20 cellular contexts compared by ENCODE assay signal in the genomic region with DNA sequence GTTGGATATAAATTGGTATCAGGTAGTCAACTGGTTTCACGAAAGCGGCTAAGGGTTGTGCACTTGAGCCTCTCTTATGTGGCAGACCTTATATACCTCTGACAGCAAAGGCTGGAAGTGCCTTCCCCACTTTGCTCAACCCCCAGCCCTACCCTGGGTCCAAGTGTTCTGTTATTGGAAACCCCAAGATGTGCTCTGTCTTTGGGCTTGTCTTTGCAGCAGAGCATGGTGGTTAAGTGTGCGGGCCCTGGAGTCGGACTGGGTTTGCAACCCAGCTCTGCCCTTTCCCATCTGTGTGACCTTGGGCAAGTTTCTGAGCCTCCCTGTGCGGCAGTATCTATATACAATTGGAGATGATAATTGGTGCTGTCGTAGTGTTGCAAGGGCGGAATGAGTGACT. TPM values are rescaled to one million over a fixed set of nuclear protein-coding genes. Genes with fewer than 3 reads are reported as not detected.
DNase-seq lines count a peak whose midpoint lies in the region; ATAC-seq and TF ChIP-seq lines count a peak whose summit lies in the region.
"Had no signal": no experiment of that assay in that cellular context is flagged by ENCODE, and none has a peak within 500 bp of the region (broad histone marks: within the 10 kb centered on the region; RNA-seq: fewer than 3 reads in every experiment).

No MANE protein-coding gene starts in this region.

- no peaks in the 10 kb centered on the region for H3K9me3 ChIP-seq in CD4-positive, CD25-positive, alpha-beta regulatory T cell (ENCODE audit: control insufficient read depth in 2 of 2, low read length in 2 of 2)
- no peaks in the 10 kb centered on the region for H3K9me3 ChIP-seq in OCI-LY3 (ENCODE audit: insufficient read depth, low read length)

- no peak overlapping the region for H2AFZ ChIP-seq in OCI-LY3 (ENCODE audit: low read depth, low read length)
- H2AFZ ChIP-seq: GM23338 had no signal

- peak overlapping the region; percentile 92 for H3K4me2 ChIP-seq in OCI-LY3 (ENCODE audit: low read length)
- H3K4me2 ChIP-seq: GM23338 had no signal

- H4K20me1 ChIP-seq in OCI-LY3 (ENCODE audit: insufficient read depth, low read length) = no peaks in the 10 kb centered on the region

- H3K4me1 Mint-ChIP-seq in T-helper 2 cell treated with Interferon-gamma antibody and Interleukin-4, amounts not matched to agents 5 μg/mL and 100 μg/mL, for 36 hours (ENCODE audit: low read depth) = peaks cover 61% of the 10 kb centered on the region
- peaks cover 14 to 55% (median 39%) of the 10 kb centered on the region in 4 donors for H3K4me1 Mint-ChIP-seq in CD4-positive, CD25-positive, alpha-beta regulatory T cell
- H3K4me1 Mint-ChIP-seq in activated naive CD8-positive, alpha-beta T cell treated with anti-CD3 and anti-CD28 coated beads, Interleukin-2, amount 50 U/mL, for 24 hours = peaks cover 66% of the 10 kb centered on the region

- no peak for DNase-seq in T-helper 2 cell treated with Interferon-gamma antibody and Interleukin-4, amounts not matched to agents 5 μg/mL and 100 μg/mL, for 36 hours (ENCODE audit: low spot score)
- DNase-seq in T-helper 2 cell (no peak), NCI-H1105 treated with DMSO at 0.1 percent for 48 hours (lab: John Stamatoyannopoulos, UW) (no peak), NCI-H748 (lab: John Stamatoyannopoulos, UW; ENCODE audit: unreplicated experiment) (no peak)
- DNase-seq in CD4-positive, CD25-positive, alpha-beta regulatory T cell = no peak
- no peak for DNase-seq in activated naive CD8-positive, alpha-beta T cell treated with anti-CD3 and anti-CD28 coated beads, Interleukin-2, amount 50 U/mL, for 24 hours
- no peak for DNase-seq in activated effector memory CD4-positive, alpha-beta T cell treated with anti-CD3 and anti-CD28 coated beads, Interleukin-2, amount 50 U/mL, for 16 hours
- DNase-seq: GDM1, IMR-90, NCI-H1417 treated with DMSO at 0.1 percent for 48 hours, NCI-H2081, NCI-H510A treated with DMSO at 0.1 percent for 48 hours, SHP77 had no signal

- no peak for ATAC-seq in CD4-positive, CD25-positive, alpha-beta regulatory T cell (ENCODE audit: low read depth in 2 of 2)
- no peak for ATAC-seq in activated naive CD8-positive, alpha-beta T cell treated with anti-CD3 and anti-CD28 coated beads, Interleukin-2, amount 50 U/mL, for 24 hours
- ATAC-seq: GM23338, HCT116 had no signal

- no peaks in the 10 kb centered on the region for H3K79me2 ChIP-seq in OCI-LY3 (ENCODE audit: low read length)

- TF ChIP-seq CTCF in OCI-LY3 (IDR thresholded peaks at IDR 0.05; ENCODE audit: low read depth, low read length) = no peak

- H3K27me3 ChIP-seq in CD4-positive, CD25-positive, alpha-beta regulatory T cell (ENCODE audit: control insufficient read depth, insufficient read depth, low read length) = no peaks in the 10 kb centered on the region
- peaks cover 35% of the 10 kb centered on the region for H3K27me3 ChIP-seq in OCI-LY3 (ENCODE audit: low read depth, low read length)

- peaks cover 3% of the 10 kb centered on the region for H3K27me3 Mint-ChIP-seq in T-helper 2 cell treated with Interferon-gamma antibody and Interleukin-4, amounts not matched to agents 5 μg/mL and 100 μg/mL, for 36 hours (ENCODE audit: low read depth)
- H3K27me3 Mint-ChIP-seq in CD4-positive, CD25-positive, alpha-beta regulatory T cell = no peaks in the 10 kb centered on the region
- peaks cover 11% of the 10 kb centered on the region for H3K27me3 Mint-ChIP-seq in activated naive CD8-positive, alpha-beta T cell treated with anti-CD3 and anti-CD28 coated beads, Interleukin-2, amount 50 U/mL, for 24 hours

- peaks cover 4% of the 10 kb centered on the region for H3K9me3 Mint-ChIP-seq in T-helper 2 cell treated with Interferon-gamma antibody and Interleukin-4, amounts not matched to agents 5 μg/mL and 100 μg/mL, for 36 hours
- peaks cover 0 to 2% (median 0%) of the 10 kb centered on the region in 7 donors for H3K9me3 Mint-ChIP-seq in CD4-positive, CD25-positive, alpha-beta regulatory T cell
- H3K9me3 Mint-ChIP-seq in activated naive CD8-positive, alpha-beta T cell treated with anti-CD3 and anti-CD28 coated beads, Interleukin-2, amount 50 U/mL, for 24 hours = no peaks in the 10 kb centered on the region
- H3K9me3 Mint-ChIP-seq: GM23338 had no signal

- peaks cover 2% of the 10 kb centered on the region for H3K36me3 Mint-ChIP-seq in T-helper 2 cell treated with Interferon-gamma antibody and Interleukin-4, amounts not matched to agents 5 μg/mL and 100 μg/mL, for 36 hours (ENCODE audit: low read depth)
- H3K36me3 Mint-ChIP-seq in CD4-positive, CD25-positive, alpha-beta regulatory T cell = no peaks in the 10 kb centered on the region
- peaks cover 2% of the 10 kb centered on the region for H3K36me3 Mint-ChIP-seq in activated naive CD8-positive, alpha-beta T cell treated with anti-CD3 and anti-CD28 coated beads, Interleukin-2, amount 50 U/mL, for 24 hours (ENCODE audit: low read depth)

- H3K27ac Mint-ChIP-seq in T-helper 2 cell treated with Interferon-gamma antibody and Interleukin-4, amounts not matched to agents 5 μg/mL and 100 μg/mL, for 36 hours = peak overlapping the region; percentile 68
- H3K27ac Mint-ChIP-seq in CD4-positive, CD25-positive, alpha-beta regulatory T cell = peak overlapping the region; percentile 43 to 89 (median 49)
- H3K27ac Mint-ChIP-seq in activated naive CD8-positive, alpha-beta T cell treated with anti-CD3 and anti-CD28 coated beads, Interleukin-2, amount 50 U/mL, for 24 hours = peak overlapping the region; percentile 78
- H3K27ac Mint-ChIP-seq: GM23338 had no signal

- H3K4me1 ChIP-seq in CD4-positive, CD25-positive, alpha-beta regulatory T cell (ENCODE audit: control insufficient read depth, insufficient read depth, low read length, poor library complexity, severe bottlenecking) = peaks cover 32% of the 10 kb centered on the region
- H3K4me1 ChIP-seq in OCI-LY3 (ENCODE audit: low read length) = peaks cover 80% of the 10 kb centered on the region

- H3K4me3 ChIP-seq in CD4-positive, CD25-positive, alpha-beta regulatory T cell (ENCODE audit: low read depth, low read length) = peak overlapping the region; percentile 61
- H3K4me3 ChIP-seq in OCI-LY3 (ENCODE audit: low read length) = no peak overlapping the region
- H3K4me3 ChIP-seq: GM23338 had no signal

- no peak overlapping the region for H3K9ac ChIP-seq in OCI-LY3 (ENCODE audit: low read length)

- peak overlapping the region; percentile 47 for H3K4me3 Mint-ChIP-seq in T-helper 2 cell treated with Interferon-gamma antibody and Interleukin-4, amounts not matched to agents 5 μg/mL and 100 μg/mL, for 36 hours
- peak overlapping the region in 2 of 4 donors; percentile 3 to 43 for H3K4me3 Mint-ChIP-seq in CD4-positive, CD25-positive, alpha-beta regulatory T cell
- no peak overlapping the region for H3K4me3 Mint-ChIP-seq in activated naive CD8-positive, alpha-beta T cell treated with anti-CD3 and anti-CD28 coated beads, Interleukin-2, amount 50 U/mL, for 24 hours
- H3K4me3 Mint-ChIP-seq: GM23338 had no signal

- no peaks in the 10 kb centered on the region for H3K36me3 ChIP-seq in CD4-positive, CD25-positive, alpha-beta regulatory T cell (ENCODE audit: control insufficient read depth, insufficient read depth, low read length)
- peaks cover 10% of the 10 kb centered on the region for H3K36me3 ChIP-seq in OCI-LY3 (replicated peaks; ENCODE audit: low read depth, low read length)

- no peak overlapping the region for H3K27ac ChIP-seq in CD4-positive, CD25-positive, alpha-beta regulatory T cell (ENCODE audit: insufficient read depth, low read length, poor library complexity, severe bottlenecking)
- no peak overlapping the region for H3K27ac ChIP-seq in OCI-LY3 (ENCODE audit: low read length)

RNA-seq across cellular contexts. Expression of a gene that starts 11.2 kb away (rescaled TPM):
- total RNA-seq in CD4-positive, CD25-positive, alpha-beta regulatory T cell = 7.0 TPM
- polyA plus RNA-seq in CD4-positive, CD25-positive, alpha-beta regulatory T cell = 1 to 10 TPM in 2 of 4 donors, under 1 TPM in 2; 0.60 to 4.4 (median 2.0) TPM
- total RNA-seq: A172, GM23338, HT-29, IMR-90, LHCN-M2 had no signal
- polyA plus RNA-seq: BJ, GM23338, IMR-90 had no signal

RNA-seq across cellular contexts. Expression of a gene that starts 12.9 kb away (rescaled TPM):
- not detected for total RNA-seq in CD4-positive, CD25-positive, alpha-beta regulatory T cell
- polyA plus RNA-seq in CD4-positive, CD25-positive, alpha-beta regulatory T cell = not detected
- total RNA-seq: A172, GM23338, HT-29, IMR-90, LHCN-M2 had no signal
- polyA plus RNA-seq: BJ, GM23338, IMR-90 had no signal
